Comparison of ENCODE assay signal across 9 cellular contexts in genomic region chr3:160707187-160707789, GRCh38. TPM values are rescaled to one million over a fixed set of nuclear protein-coding genes. Genes with fewer than 3 reads are reported as not detected.
DNase-seq lines count a peak whose midpoint lies in the region; ATAC-seq and TF ChIP-seq lines count a peak whose summit lies in the region.
"Had no signal": no experiment of that assay in that cellular context is flagged by ENCODE, and none has a peak within 500 bp of the region (broad histone marks: within the 10 kb centered on the region; RNA-seq: fewer than 3 reads in every experiment).

No MANE protein-coding gene starts in this region.

- no peaks in the 10 kb centered on the region for H3K27me3 ChIP-seq in PC-9 (ENCODE audit: insufficient read depth, low read depth)
- peaks cover 0 to 17% of the 10 kb centered on the region in 2 donors for H3K27me3 ChIP-seq in left lung
- no peaks in the 10 kb centered on the region for H3K27me3 ChIP-seq in tibial nerve

- H3K4me1 ChIP-seq in PC-9 (replicated peaks; ENCODE audit: insufficient read depth) (no peaks in the 10 kb centered on the region), left lung (no peaks in the 10 kb centered on the region), tibial nerve (no peaks in the 10 kb centered on the region)

- DNase-seq in COLO829 (ENCODE audit: low spot score) (peak; percentile 53), PC-9 (peak; percentile 21 to 41), cardiac fibroblast (ENCODE audit: low read depth in 2 of 2) (peak; percentile 71 to 78), left lung (no peak), tibial nerve (ENCODE audit: low spot score in 2 of 2) (peak in 1 of 2 donors; percentile 36)

- CTCF ChIA-PET in PC-9 (lab: Charles Lee) = no interaction called here

- TF ChIP-seq POLR2A in tibial nerve (IDR thresholded peaks at IDR 0.05) = no peak

- no TSS peak for BruUV-seq in PC-9 (replicated peaks; lab: Mats Ljungman, UMichigan)

- TF ChIP-seq EP300 in tibial nerve (IDR thresholded peaks at IDR 0.05) = no peak

- H3K27ac ChIP-seq in PC-9 = no peak overlapping the region
- H3K27ac ChIP-seq in left lung = no peak overlapping the region
- no peak overlapping the region for H3K27ac ChIP-seq in tibial nerve

- no peaks in the 10 kb centered on the region for H4K20me1 ChIP-seq in PC-9 (ENCODE audit: insufficient read depth)

- H3K36me3 ChIP-seq in PC-9 (ENCODE audit: low read depth) = no peaks in the 10 kb centered on the region
- no peaks in the 10 kb centered on the region for H3K36me3 ChIP-seq in left lung
- no peaks in the 10 kb centered on the region for H3K36me3 ChIP-seq in tibial nerve

- POLR2A ChIA-PET in PC-9 (lab: Charles Lee; ENCODE audit: unreplicated experiment) = no interaction called here

- ATAC-seq in GM19043 (IDR thresholded peaks at IDR 0.05; ENCODE audit: low read depth, unreplicated experiment) = peak; percentile 86
- ATAC-seq in left lung = peak; percentile 84
- ATAC-seq in GM21447 (IDR thresholded peaks at IDR 0.05; ENCODE audit: unreplicated experiment) = no peak

- 16 to 24% methylated on average over 4 of the region's 4 CpGs for WGBS in tibial nerve, 2 donors

- peak; percentile 57; the same call in 1 of the 2 replicates for TF ChIP-seq CTCF in LNCAP (IDR thresholded peaks at IDR 0.05)
- TF ChIP-seq CTCF in PC-9 (conservative IDR thresholded peaks at IDR 0.05) = peak; percentile 76
- TF ChIP-seq CTCF in cardiac fibroblast (IDR thresholded peaks at IDR 0.05; ENCODE audit: low read depth, low read length) = peak; percentile 52
- peak; percentile 34 to 47 for TF ChIP-seq CTCF in left lung (IDR thresholded peaks at IDR 0.05)
- TF ChIP-seq CTCF in tibial nerve (IDR thresholded peaks at IDR 0.05) = peak; percentile 34 to 58 (median 47)

- H3K79me2 ChIP-seq in PC-9 (ENCODE audit: low read depth) = no peaks in the 10 kb centered on the region

- H2AFZ ChIP-seq in PC-9 = no peak overlapping the region

- intact Hi-C loops in PC-9 (cut with micrococcal nuclease; ENCODE audit: unreplicated experiment) = loop anchor here (1.0 to 5.0 kb wide), 3 partner anchors 235 to 718 kb away; no protein-coding TSS in a partner anchor
- intact Hi-C loops in left lung (cut with DNase I) = loop anchor here in 1 of 2 donors (5.0 kb wide), 1 partner anchor 235 kb away; no protein-coding TSS in a partner anchor

- H3K4me2 ChIP-seq in PC-9 = no peak overlapping the region

- H3F3A ChIP-seq in PC-9 (ENCODE audit: insufficient read depth, low read depth) = no peaks in the 10 kb centered on the region

- H3K9me2 ChIP-seq in PC-9 (ENCODE audit: insufficient read depth) = no peaks in the 10 kb centered on the region

- H3K4me3 ChIP-seq in PC-9 = no peak overlapping the region
- no peak overlapping the region for H3K4me3 ChIP-seq in cardiac fibroblast (replicated peaks in 1 of 2; ENCODE audit: low read depth in 2 of 2, low read length in 2 of 2)
- no peak overlapping the region for H3K4me3 ChIP-seq in left lung
- no peak overlapping the region for H3K4me3 ChIP-seq in tibial nerve

- H3K9me3 ChIP-seq in PC-9 (ENCODE audit: insufficient read depth, low read depth) = no peaks in the 10 kb centered on the region
- no peaks in the 10 kb centered on the region for H3K9me3 ChIP-seq in left lung
- H3K9me3 ChIP-seq in tibial nerve = no peaks in the 10 kb centered on the region

RNA-seq across cellular contexts. Expression of gene ARL14, which starts 30.3 kb away (rescaled TPM):
- 13.0 and 17.6 TPM in 2 replicates for total RNA-seq in PC-9 (2021)
- not detected for total RNA-seq in left lung
- not detected for total RNA-seq in tibial nerve
- total RNA-seq: natural killer cell treated with Interleukin-12 subunit alpha and Interleukin-12 subunit beta and Interleukin-15 and Interleukin-18, amount 100 ng/mL, for 72 hours had no signal

RNA-seq across cellular contexts. Expression of gene PPM1L, which starts 48.7 kb away (rescaled TPM):
- total RNA-seq in PC-9 (2021) (5.0 and 5.1 TPM in 2 replicates), left lung (10 to 100 TPM; 12.0 to 12.7 TPM), tibial nerve (10 to 100 TPM; 13.2 to 41.0 (median 24.3) TPM)

Comparison
In these comparisons a context has a peak if more than half of its experiments do, and no peak if none do; other contexts are left out.
1. DNase-seq: peak in COLO829 (single experiment), PC-9 (2 of 2) and cardiac fibroblast (2 of 2); none in left lung (0 of 2).
2. RNA of gene ARL14, which starts 30.3 kb away (total RNA-seq): 13.0 to 17.6 TPM in PC-9; not detected in left lung and not detected in tibial nerve; every median in the first group is over 10 times any median in the second.
3. Peak in every context shown above with its lines, with median percentiles within 50 percentile points of each other: CTCF ChIP-seq.